In the genomic region with DNA sequence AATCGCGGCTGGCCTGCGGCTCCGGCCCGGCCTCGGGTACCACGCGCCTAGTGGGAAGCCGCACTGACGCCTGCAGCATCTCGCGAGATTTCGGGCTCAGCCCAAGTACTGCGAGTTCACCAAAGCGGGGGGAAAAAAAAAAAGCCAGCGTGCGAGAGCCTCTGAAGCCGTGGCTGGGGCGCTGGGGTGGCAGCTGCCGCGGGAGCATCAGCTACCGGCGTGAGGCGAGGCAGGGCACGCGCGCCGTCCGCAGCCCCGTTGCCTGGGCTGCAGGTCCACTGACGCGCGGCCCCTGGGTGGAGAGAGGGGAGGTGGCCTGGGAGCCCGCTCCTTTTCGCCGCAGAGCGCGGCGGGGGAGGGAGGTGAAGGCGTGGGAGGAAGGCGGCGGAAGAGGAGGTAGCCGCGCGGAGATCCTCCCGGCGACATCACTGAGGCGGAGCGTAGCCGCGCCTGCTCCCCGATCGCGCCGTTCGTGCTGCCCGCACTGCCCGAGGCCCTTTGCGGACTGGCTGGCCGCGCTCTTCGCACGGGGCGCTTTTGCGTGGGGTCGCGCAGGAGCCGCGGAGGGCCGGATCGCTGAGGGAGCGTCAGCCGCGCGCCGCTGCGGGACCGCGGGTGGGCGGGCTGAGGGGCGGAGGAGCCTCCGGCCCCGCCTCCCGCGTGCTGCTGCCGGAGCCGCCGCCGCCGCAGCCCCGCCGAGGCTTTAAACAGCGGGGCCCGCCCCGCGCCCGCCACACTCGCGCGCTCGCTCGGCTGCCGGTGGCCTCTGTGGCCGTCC, we compare ENCODE assay signal across 8 cellular contexts. TPM values are rescaled to one million over a fixed set of nuclear protein-coding genes. Genes with fewer than 3 reads are reported as not detected.
DNase-seq lines count a peak whose midpoint lies in the region; ATAC-seq, FAIRE-seq and TF ChIP-seq lines count a peak whose summit lies in the region.

A gene (plus strand): TSS at position 734 of the 778 bp plus-strand sequence. CDS start 189 bp downstream, outside the sequence.

- H3K9ac ChIP-seq in kidney (ENCODE audit: low read length in 2 of 2): peak within 1 kb of the TSS; percentile 90 to 91

- no peak for TF ChIP-seq CTCF in kidney (IDR thresholded peaks at IDR 0.05; ENCODE audit: borderline replicate concordance, extremely low read depth, insufficient read depth)

- peak; percentile 94 for DNase-seq in AG20443 (ENCODE audit: low spot score)
- peak; percentile 92 for DNase-seq in NCI-H460 (ENCODE audit: extremely low read depth, low read depth)
- peak; percentile 82 for DNase-seq in activated CD4-positive, alpha-beta T cell treated with anti-CD3 and anti-CD28 coated beads for 1 hour
- peak; percentile 91 for DNase-seq in cerebellum (ENCODE audit: low spot score)
- peak; percentile 98 for DNase-seq in kidney
- peak; percentile 78 to 80 for DNase-seq in stimulated activated CD4-positive, alpha-beta T cell treated with anti-CD3 and anti-CD28 coated beads, Interleukin-15, amount 100 ng/mL, for 1 hour (ENCODE audit: low read depth in 1 of 2, low spot score in 1 of 2)

- H3K27ac ChIP-seq in kidney (ENCODE audit: low read depth in 2 of 2, low read length in 2 of 2): peak within 1 kb of the TSS; percentile 94

- H3K9me3 ChIP-seq in kidney (ENCODE audit: control insufficient read depth in 1 of 2, low read length in 2 of 2): no peaks in the 10 kb centered on the region

- H3K4me1 ChIP-seq in kidney (ENCODE audit: control insufficient read depth in 1 of 2, insufficient read depth in 1 of 2, low read depth in 1 of 2, low read length in 2 of 2): peaks cover 5 to 9% of the 10 kb centered on the region in 2 donors

- peak within 1 kb of the TSS; percentile 95 to 96 for H3K4me3 ChIP-seq in kidney (ENCODE audit: low read length in 2 of 2)

- intact Hi-C loops in kidney (cut with DNase I): no loop called here

- FAIRE-seq in kidney (lab: Jason Lieb, UNC): no peak

- peak; percentile 48 for ATAC-seq in GM19043 (IDR thresholded peaks at IDR 0.05; ENCODE audit: low read depth, unreplicated experiment)
- ATAC-seq in HG03354 (IDR thresholded peaks at IDR 0.05; ENCODE audit: poor library complexity, severe bottlenecking, unreplicated experiment): peak; percentile 66

- H3K36me3 ChIP-seq in kidney (ENCODE audit: control insufficient read depth in 1 of 2, insufficient read depth in 2 of 2, low read length in 2 of 2): no peaks in the 10 kb centered on the region

RNA-seq across cellular contexts. Expression of the gene that starts here (rescaled TPM):
- 28.1 and 30.7 TPM in 2 replicates for total RNA-seq in NCI-H460 (2014; rRNA removed; shearing (Covaris generic))
- 15.7 and 22.8 TPM in 2 replicates for polyA plus RNA-seq in NCI-H460 (2014; cell fraction: nucleus; rRNA removed)
- total RNA-seq in cerebellum: 48.7 TPM
- 21.0 TPM for total RNA-seq in kidney
- 3.8 TPM for polyA plus RNA-seq in kidney (ENCODE audit: insufficient read depth, low read depth, low replicate concordance)

Comparison
In these comparisons a context has a peak if more than half of its experiments do, and no peak if none do; other contexts are left out.
1. Peak in every context shown above with its lines: DNase-seq, ATAC-seq, H3K4me3 ChIP-seq and H3K27ac ChIP-seq.